2 cellular contexts compared by ENCODE assay signal in the genomic region with DNA sequence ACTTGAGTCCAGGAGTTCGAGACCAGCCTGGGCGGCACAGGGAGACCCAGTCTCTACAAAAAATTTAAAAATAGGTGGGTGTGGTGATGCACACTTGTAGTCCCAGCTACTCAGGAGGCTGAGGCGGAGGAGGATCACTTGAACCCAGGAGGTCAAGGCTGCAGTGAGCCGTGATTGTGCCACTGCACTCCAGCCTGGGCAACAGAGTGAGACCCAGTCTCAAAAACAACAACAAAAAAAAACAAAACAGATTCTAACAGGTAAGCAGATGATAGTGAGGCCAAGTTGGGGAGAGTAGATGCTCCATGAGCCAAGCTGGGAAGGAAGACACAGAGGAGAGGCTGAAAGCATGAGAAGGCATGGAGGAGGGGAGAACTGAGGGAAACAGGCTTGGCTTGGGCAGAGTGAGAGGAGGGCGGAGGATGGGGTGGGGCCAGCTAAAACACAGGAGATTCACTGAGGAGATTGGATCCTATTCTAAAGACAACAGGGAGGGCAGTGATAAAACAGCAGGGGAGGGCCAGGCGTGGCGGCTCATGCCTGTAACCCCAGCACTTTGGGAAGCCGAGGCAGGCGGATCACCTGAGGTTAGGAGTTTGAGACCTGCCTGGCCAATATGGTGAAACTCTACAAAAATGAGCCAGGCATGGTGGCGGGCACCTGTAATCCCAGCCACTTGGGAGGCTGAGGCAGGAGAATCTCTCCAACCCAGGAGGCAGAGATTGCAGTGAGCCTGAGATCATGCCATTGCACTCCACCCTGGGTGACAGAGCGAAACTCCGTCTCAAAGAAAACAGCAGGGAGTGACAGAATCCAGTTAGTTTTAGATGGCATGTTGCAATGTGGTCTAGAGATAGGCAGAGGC.
TF ChIP-seq lines count a peak whose summit lies in the region.

No MANE protein-coding gene starts in this region.

TF ChIP-seq in A549, 52 proteins besides CTCF, POLR2A, EP300 and RAD21 (continued from another document):
- TF ChIP-seq, protein P1, sequence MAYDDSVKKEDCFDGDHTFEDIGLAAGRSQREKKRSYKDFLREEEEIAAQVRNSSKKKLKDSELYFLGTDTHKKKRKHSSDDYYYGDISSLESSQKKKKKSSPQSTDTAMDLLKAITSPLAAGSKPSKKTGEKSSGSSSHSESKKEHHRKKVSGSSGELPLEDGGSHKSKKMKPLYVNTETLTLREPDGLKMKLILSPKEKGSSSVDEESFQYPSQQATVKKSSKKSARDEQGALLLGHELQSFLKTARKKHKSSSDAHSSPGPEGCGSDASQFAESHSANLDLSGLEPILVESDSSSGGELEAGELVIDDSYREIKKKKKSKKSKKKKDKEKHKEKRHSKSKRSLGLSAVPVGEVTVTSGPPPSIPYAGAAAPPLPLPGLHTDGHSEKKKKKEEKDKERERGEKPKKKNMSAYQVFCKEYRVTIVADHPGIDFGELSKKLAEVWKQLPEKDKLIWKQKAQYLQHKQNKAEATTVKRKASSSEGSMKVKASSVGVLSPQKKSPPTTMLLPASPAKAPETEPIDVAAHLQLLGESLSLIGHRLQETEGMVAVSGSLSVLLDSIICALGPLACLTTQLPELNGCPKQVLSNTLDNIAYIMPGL (CRISPR knock-in tag; IDR thresholded peaks at IDR 0.05; ENCODE audit: borderline replicate concordance) = no peak

TF ChIP-seq in HEK293, 187 proteins besides CTCF, POLR2A, EP300 and RAD21 (continued from another document and continues in another):
- TF ChIP-seq, protein P2, sequence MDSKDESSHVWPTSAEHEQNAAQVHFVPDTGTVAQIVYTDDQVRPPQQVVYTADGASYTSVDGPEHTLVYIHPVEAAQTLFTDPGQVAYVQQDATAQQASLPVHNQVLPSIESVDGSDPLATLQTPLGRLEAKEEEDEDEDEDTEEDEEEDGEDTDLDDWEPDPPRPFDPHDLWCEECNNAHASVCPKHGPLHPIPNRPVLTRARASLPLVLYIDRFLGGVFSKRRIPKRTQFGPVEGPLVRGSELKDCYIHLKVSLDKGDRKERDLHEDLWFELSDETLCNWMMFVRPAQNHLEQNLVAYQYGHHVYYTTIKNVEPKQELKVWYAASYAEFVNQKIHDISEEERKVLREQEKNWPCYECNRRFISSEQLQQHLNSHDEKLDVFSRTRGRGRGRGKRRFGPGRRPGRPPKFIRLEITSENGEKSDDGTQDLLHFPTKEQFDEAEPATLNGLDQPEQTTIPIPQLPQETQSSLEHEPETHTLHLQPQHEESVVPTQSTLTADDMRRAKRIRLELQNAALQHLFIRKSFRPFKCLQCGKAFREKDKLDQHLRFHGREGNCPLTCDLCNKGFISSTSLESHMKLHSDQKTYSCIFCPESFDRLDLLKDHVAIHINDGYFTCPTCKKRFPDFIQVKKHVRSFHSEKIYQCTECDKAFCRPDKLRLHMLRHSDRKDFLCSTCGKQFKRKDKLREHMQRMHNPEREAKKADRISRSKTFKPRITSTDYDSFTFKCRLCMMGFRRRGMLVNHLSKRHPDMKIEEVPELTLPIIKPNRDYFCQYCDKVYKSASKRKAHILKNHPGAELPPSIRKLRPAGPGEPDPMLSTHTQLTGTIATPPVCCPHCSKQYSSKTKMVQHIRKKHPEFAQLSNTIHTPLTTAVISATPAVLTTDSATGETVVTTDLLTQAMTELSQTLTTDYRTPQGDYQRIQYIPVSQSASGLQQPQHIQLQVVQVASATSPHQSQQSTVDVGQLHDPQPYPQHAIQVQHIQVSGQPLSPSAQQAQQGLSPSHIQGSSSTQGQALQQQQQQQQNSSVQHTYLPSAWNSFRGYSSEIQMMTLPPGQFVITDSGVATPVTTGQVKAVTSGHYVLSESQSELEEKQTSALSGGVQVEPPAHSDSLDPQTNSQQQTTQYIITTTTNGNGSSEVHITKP (tag by site-specific recombination; IDR thresholded peaks at IDR 0.05) = no peak
- TF ChIP-seq RBAK (tag by site-specific recombination; IDR thresholded peaks at IDR 0.05) (no peak), PRDM1 (tag by site-specific recombination; IDR thresholded peaks at IDR 0.05) (no peak), ZNF19 (tag by site-specific recombination; IDR thresholded peaks at IDR 0.05; ENCODE audit: low read depth) (no peak), ZNF211 (tag by site-specific recombination; IDR thresholded peaks at IDR 0.05; ENCODE audit: low read depth) (no peak), ZNF747 (tag by site-specific recombination; IDR thresholded peaks at IDR 0.05) (no peak), ZNF600 (tag by site-specific recombination; IDR thresholded peaks at IDR 0.05) (peak; percentile 97), ZNF404 (tag by site-specific recombination; IDR thresholded peaks at IDR 0.05) (no peak), ZNF548 (tag by site-specific recombination; IDR thresholded peaks at IDR 0.05) (no peak), ZFP37 (tag by site-specific recombination; IDR thresholded peaks at IDR 0.05) (no peak), ZNF114 (tag by site-specific recombination; IDR thresholded peaks at IDR 0.05) (no peak), GLIS1 (tag by site-specific recombination; IDR thresholded peaks at IDR 0.05) (peak; percentile 73), ZNF23 (tag by site-specific recombination; IDR thresholded peaks at IDR 0.05; ENCODE audit: borderline replicate concordance) (no peak), ZBTB8A (tag by site-specific recombination; IDR thresholded peaks at IDR 0.05) (no peak), ZNF837 (tag by site-specific recombination; IDR thresholded peaks at IDR 0.05) (no peak), ZNF354C (tag by site-specific recombination; IDR thresholded peaks at IDR 0.05; ENCODE audit: borderline replicate concordance, low read depth) (no peak), ZNF37A (tag by site-specific recombination; IDR thresholded peaks at IDR 0.05) (no peak), FEZF1 (tag by site-specific recombination; IDR thresholded peaks at IDR 0.05) (no peak), KLF9 (tag by site-specific recombination; IDR thresholded peaks at IDR 0.05; ENCODE audit: low read depth) (no peak), ZNF324 (tag by site-specific recombination; IDR thresholded peaks at IDR 0.05) (peak; percentile 60), YY1 (tag by site-specific recombination; IDR thresholded peaks at IDR 0.05) (no peak), ZNF132 (tag by site-specific recombination; IDR thresholded peaks at IDR 0.05; ENCODE audit: borderline replicate concordance) (no peak), ZNF2 (tag by site-specific recombination; IDR thresholded peaks at IDR 0.05) (peak; percentile 24; the same call in 1 of the 2 replicates), ZNF791 (tag by site-specific recombination; IDR thresholded peaks at IDR 0.05) (no peak), OVOL3 (tag by site-specific recombination; IDR thresholded peaks at IDR 0.05) (no peak), MZF1 (tag by site-specific recombination; IDR thresholded peaks at IDR 0.05; ENCODE audit: borderline replicate concordance) (no peak), ZNF510 (tag by site-specific recombination; IDR thresholded peaks at IDR 0.05; ENCODE audit: insufficient replicate concordance) (no peak), ZNF660 (tag by site-specific recombination; IDR thresholded peaks at IDR 0.05) (no peak), KLF1 (tag by site-specific recombination; IDR thresholded peaks at IDR 0.05) (peak; percentile 99), ZNF248 (tag by site-specific recombination; IDR thresholded peaks at IDR 0.05) (no peak), ZNF544 (tag by site-specific recombination; IDR thresholded peaks at IDR 0.05) (no peak), YY2 (tag by site-specific recombination; IDR thresholded peaks at IDR 0.05) (no peak), ZNF239 (tag by site-specific recombination; IDR thresholded peaks at IDR 0.05) (no peak), ZNF776 (tag by site-specific recombination; IDR thresholded peaks at IDR 0.05; ENCODE audit: borderline replicate concordance) (no peak), ZNF394 (tag by site-specific recombination; IDR thresholded peaks at IDR 0.05; ENCODE audit: borderline replicate concordance) (no peak)
- TF ChIP-seq, protein P3, sequence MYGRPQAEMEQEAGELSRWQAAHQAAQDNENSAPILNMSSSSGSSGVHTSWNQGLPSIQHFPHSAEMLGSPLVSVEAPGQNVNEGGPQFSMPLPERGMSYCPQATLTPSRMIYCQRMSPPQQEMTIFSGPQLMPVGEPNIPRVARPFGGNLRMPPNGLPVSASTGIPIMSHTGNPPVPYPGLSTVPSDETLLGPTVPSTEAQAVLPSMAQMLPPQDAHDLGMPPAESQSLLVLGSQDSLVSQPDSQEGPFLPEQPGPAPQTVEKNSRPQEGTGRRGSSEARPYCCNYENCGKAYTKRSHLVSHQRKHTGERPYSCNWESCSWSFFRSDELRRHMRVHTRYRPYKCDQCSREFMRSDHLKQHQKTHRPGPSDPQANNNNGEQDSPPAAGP (tag by site-specific recombination; IDR thresholded peaks at IDR 0.05) = peak; percentile 96
- TF ChIP-seq, protein P4, sequence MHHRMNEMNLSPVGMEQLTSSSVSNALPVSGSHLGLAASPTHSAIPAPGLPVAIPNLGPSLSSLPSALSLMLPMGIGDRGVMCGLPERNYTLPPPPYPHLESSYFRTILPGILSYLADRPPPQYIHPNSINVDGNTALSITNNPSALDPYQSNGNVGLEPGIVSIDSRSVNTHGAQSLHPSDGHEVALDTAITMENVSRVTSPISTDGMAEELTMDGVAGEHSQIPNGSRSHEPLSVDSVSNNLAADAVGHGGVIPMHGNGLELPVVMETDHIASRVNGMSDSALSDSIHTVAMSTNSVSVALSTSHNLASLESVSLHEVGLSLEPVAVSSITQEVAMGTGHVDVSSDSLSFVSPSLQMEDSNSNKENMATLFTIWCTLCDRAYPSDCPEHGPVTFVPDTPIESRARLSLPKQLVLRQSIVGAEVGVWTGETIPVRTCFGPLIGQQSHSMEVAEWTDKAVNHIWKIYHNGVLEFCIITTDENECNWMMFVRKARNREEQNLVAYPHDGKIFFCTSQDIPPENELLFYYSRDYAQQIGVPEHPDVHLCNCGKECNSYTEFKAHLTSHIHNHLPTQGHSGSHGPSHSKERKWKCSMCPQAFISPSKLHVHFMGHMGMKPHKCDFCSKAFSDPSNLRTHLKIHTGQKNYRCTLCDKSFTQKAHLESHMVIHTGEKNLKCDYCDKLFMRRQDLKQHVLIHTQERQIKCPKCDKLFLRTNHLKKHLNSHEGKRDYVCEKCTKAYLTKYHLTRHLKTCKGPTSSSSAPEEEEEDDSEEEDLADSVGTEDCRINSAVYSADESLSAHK (tag by site-specific recombination; IDR thresholded peaks at IDR 0.05) = no peak
- TF ChIP-seq, protein P5, sequence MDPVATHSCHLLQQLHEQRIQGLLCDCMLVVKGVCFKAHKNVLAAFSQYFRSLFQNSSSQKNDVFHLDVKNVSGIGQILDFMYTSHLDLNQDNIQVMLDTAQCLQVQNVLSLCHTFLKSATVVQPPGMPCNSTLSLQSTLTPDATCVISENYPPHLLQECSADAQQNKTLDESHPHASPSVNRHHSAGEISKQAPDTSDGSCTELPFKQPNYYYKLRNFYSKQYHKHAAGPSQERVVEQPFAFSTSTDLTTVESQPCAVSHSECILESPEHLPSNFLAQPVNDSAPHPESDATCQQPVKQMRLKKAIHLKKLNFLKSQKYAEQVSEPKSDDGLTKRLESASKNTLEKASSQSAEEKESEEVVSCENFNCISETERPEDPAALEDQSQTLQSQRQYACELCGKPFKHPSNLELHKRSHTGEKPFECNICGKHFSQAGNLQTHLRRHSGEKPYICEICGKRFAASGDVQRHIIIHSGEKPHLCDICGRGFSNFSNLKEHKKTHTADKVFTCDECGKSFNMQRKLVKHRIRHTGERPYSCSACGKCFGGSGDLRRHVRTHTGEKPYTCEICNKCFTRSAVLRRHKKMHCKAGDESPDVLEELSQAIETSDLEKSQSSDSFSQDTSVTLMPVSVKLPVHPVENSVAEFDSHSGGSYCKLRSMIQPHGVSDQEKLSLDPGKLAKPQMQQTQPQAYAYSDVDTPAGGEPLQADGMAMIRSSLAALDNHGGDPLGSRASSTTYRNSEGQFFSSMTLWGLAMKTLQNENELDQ (tag by site-specific recombination; IDR thresholded peaks at IDR 0.05; ENCODE audit: low read depth) = no peak
- TF ChIP-seq, protein P6, sequence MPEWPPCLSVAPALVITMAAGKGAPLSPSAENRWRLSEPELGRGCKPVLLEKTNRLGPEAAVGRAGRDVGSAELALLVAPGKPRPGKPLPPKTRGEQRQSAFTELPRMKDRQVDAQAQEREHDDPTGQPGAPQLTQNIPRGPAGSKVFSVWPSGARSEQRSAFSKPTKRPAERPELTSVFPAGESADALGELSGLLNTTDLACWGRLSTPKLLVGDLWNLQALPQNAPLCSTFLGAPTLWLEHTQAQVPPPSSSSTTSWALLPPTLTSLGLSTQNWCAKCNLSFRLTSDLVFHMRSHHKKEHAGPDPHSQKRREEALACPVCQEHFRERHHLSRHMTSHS (tag by site-specific recombination; IDR thresholded peaks at IDR 0.05) = no peak
- TF ChIP-seq, protein P7, sequence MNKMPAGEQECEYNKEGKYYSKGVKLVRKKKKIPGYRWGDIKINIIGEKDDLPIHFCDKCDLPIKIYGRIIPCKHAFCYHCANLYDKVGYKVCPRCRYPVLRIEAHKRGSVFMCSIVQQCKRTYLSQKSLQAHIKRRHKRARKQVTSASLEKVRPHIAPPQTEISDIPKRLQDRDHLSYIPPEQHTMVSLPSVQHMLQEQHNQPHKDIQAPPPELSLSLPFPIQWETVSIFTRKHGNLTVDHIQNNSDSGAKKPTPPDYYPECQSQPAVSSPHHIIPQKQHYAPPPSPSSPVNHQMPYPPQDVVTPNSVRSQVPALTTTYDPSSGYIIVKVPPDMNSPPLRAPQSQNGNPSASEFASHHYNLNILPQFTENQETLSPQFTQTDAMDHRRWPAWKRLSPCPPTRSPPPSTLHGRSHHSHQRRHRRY (tag by site-specific recombination; IDR thresholded peaks at IDR 0.05) = no peak
- TF ChIP-seq, protein P8, sequence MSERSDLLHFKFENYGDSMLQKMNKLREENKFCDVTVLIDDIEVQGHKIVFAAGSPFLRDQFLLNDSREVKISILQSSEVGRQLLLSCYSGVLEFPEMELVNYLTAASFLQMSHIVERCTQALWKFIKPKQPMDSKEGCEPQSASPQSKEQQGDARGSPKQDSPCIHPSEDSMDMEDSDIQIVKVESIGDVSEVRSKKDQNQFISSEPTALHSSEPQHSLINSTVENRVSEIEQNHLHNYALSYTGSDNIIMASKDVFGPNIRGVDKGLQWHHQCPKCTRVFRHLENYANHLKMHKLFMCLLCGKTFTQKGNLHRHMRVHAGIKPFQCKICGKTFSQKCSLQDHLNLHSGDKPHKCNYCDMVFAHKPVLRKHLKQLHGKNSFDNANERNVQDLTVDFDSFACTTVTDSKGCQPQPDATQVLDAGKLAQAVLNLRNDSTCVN (tag by site-specific recombination; optimal IDR thresholded peaks at IDR 0.05) = no peak
- TF ChIP-seq, protein P9, sequence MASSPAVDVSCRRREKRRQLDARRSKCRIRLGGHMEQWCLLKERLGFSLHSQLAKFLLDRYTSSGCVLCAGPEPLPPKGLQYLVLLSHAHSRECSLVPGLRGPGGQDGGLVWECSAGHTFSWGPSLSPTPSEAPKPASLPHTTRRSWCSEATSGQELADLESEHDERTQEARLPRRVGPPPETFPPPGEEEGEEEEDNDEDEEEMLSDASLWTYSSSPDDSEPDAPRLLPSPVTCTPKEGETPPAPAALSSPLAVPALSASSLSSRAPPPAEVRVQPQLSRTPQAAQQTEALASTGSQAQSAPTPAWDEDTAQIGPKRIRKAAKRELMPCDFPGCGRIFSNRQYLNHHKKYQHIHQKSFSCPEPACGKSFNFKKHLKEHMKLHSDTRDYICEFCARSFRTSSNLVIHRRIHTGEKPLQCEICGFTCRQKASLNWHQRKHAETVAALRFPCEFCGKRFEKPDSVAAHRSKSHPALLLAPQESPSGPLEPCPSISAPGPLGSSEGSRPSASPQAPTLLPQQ (tag by site-specific recombination; IDR thresholded peaks at IDR 0.05) = 0 out of 2 replicates have a peak, but pooled peaks have one; percentile 22
